In the genomic region with DNA sequence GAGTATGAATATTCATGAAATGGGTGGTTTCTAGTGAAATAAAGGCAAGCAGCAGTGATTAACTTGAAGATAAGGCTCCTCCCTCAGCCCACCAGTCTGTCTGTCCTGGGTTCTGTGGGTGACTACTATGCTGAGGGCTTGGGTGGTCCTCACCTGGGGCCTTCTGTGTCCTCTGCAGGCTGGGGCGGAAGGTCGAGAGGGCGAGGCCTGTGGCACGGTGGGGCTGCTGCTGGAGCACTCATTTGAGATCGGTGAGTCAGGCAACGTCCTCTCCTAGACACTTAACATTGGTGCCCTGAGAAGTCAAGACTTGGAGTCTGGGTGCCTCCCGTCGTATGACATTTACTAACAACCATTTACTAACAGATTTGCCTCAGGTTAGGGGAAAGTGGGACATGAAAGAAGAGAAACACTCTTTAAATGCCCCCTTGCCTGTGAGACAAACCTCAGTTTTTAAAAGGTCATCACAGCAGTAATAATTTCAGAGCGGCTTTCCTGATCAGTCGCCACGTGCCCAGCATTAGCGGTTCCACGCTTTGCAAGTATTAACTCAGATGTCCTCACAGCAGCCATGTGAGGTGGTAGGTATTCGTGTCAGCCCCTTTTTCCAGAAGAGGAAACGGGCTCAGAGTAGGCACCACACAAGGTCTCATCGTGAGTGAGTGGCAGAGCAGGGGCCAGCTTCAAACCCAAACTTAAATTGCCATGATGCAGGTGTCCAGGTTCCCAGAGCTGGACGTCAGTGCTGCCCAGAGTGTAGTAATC, we compare ENCODE assay signal across 1 cellular context.
TF ChIP-seq lines count a peak whose summit lies in the region.

No MANE protein-coding gene starts in this region.

TF ChIP-seq in GM23338, 12 proteins besides CTCF, POLR2A, EP300 and RAD21:
- no peak for TF ChIP-seq EZH2 (IDR thresholded peaks at IDR 0.05; ENCODE audit: low read depth, unreplicated experiment)
- no peak for TF ChIP-seq EZH2phosphoT487 (IDR thresholded peaks at IDR 0.05; ENCODE audit: unreplicated experiment)
- TF ChIP-seq, protein P1, sequence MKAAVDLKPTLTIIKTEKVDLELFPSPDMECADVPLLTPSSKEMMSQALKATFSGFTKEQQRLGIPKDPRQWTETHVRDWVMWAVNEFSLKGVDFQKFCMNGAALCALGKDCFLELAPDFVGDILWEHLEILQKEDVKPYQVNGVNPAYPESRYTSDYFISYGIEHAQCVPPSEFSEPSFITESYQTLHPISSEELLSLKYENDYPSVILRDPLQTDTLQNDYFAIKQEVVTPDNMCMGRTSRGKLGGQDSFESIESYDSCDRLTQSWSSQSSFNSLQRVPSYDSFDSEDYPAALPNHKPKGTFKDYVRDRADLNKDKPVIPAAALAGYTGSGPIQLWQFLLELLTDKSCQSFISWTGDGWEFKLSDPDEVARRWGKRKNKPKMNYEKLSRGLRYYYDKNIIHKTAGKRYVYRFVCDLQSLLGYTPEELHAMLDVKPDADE (IDR thresholded peaks at IDR 0.05), result no peak
- TF ChIP-seq CREB1 (CRISPR knock-in tag; IDR thresholded peaks at IDR 0.05; ENCODE audit: low read depth), result no peak
- TF ChIP-seq NANOG (IDR thresholded peaks at IDR 0.05; ENCODE audit: borderline replicate concordance), result no peak
TF ChIP-seq in GM23338: peak in this region for 0.
